Comparison of ENCODE assay signal across 1 cellular context in genomic region chr5:143345671-143346440, GRCh38.
TF ChIP-seq lines count a peak whose summit lies in the region.

No MANE protein-coding gene starts in this region.

TF ChIP-seq in IMR-90, 13 proteins besides CTCF, POLR2A, EP300 and RAD21:
- TF ChIP-seq MAFK (IDR thresholded peaks at IDR 0.05; ENCODE audit: low read depth, low read length) = no peak
- TF ChIP-seq MAZ (IDR thresholded peaks at IDR 0.05; ENCODE audit: borderline replicate concordance, low read depth, low read length) = no peak
- TF ChIP-seq ELK1 (IDR thresholded peaks at IDR 0.05; ENCODE audit: borderline replicate concordance, low read depth, low read length) = no peak
- TF ChIP-seq BHLHE40 (IDR thresholded peaks at IDR 0.05; ENCODE audit: low read depth, low read length) = no peak
- TF ChIP-seq RFX5 (IDR thresholded peaks at IDR 0.05; ENCODE audit: low read depth, low read length) = no peak
- no peak for TF ChIP-seq CEBPB (IDR thresholded peaks at IDR 0.05; ENCODE audit: low read depth, low read length)
- TF ChIP-seq RCOR1 (IDR thresholded peaks at IDR 0.05; ENCODE audit: insufficient replicate concordance, low read length) = no peak
- TF ChIP-seq FOS (IDR thresholded peaks at IDR 0.05; ENCODE audit: low read depth, low read length) = no peak
- no peak for TF ChIP-seq MXI1 (IDR thresholded peaks at IDR 0.05; ENCODE audit: borderline replicate concordance, low read depth, low read length)
- TF ChIP-seq CHD1 (IDR thresholded peaks at IDR 0.05; ENCODE audit: low read depth, low read length) = no peak
- TF ChIP-seq, protein P1, sequence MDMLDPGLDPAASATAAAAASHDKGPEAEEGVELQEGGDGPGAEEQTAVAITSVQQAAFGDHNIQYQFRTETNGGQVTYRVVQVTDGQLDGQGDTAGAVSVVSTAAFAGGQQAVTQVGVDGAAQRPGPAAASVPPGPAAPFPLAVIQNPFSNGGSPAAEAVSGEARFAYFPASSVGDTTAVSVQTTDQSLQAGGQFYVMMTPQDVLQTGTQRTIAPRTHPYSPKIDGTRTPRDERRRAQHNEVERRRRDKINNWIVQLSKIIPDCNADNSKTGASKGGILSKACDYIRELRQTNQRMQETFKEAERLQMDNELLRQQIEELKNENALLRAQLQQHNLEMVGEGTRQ (IDR thresholded peaks at IDR 0.05; ENCODE audit: low read depth, low read length) = no peak
TF ChIP-seq in IMR-90: peak in this region for 0.
